ENCODE assay signal across 8 cellular contexts in genomic region chr1:37794372-37795339, GRCh38. TPM values are rescaled to one million over a fixed set of nuclear protein-coding genes. Genes with fewer than 3 reads are reported as not detected.
DNase-seq lines count a peak whose midpoint lies in the region; TF ChIP-seq lines count a peak whose summit lies in the region.

No MANE protein-coding gene starts in this region.

- H3K9me3 ChIP-seq in HUES48 (ENCODE audit: control insufficient read depth, insufficient read depth, low read length) (no peaks in the 10 kb centered on the region), ascending aorta (no peaks in the 10 kb centered on the region)

- H3K27me3 Mint-ChIP-seq in activated CD4-positive, alpha-beta T cell treated with anti-CD3 and anti-CD28 coated beads, Interleukin-2, amount 10 ng/mL, durations not matched to agents 24 days and 14 days, result peaks cover 34% of the 10 kb centered on the region

- H3K36me3 ChIP-seq in HUES48 (ENCODE audit: control insufficient read depth, insufficient read depth, low read length) (peaks cover 23% of the 10 kb centered on the region), ascending aorta (peaks cover 1 to 2% of the 10 kb centered on the region in 2 donors)

- H3K27me3 ChIP-seq in HUES48 (ENCODE audit: control insufficient read depth, insufficient read depth, low read length) (peaks cover 36% of the 10 kb centered on the region), ascending aorta (no peaks in the 10 kb centered on the region)

- no peaks in the 10 kb centered on the region for H3K9me3 Mint-ChIP-seq in activated CD4-positive, alpha-beta T cell treated with anti-CD3 and anti-CD28 coated beads, Interleukin-2, amount 10 ng/mL, durations not matched to agents 24 days and 14 days

- H3K9ac ChIP-seq in HUES48 (ENCODE audit: low read depth, low read length), result no peak overlapping the region

- H3K4me1 Mint-ChIP-seq in activated CD4-positive, alpha-beta T cell treated with anti-CD3 and anti-CD28 coated beads, Interleukin-2, amount 10 ng/mL, durations not matched to agents 24 days and 14 days, result peaks cover 14% of the 10 kb centered on the region

- peak overlapping the region; percentile 76 for H3K4me3 Mint-ChIP-seq in activated CD4-positive, alpha-beta T cell treated with anti-CD3 and anti-CD28 coated beads, Interleukin-2, amount 10 ng/mL, durations not matched to agents 24 days and 14 days

- H3K27ac ChIP-seq in HUES48 (ENCODE audit: low read depth, low read length) (no peak overlapping the region), ascending aorta (no peak overlapping the region)

- intact Hi-C loops in activated CD4-positive, alpha-beta T cell treated with anti-CD3 and anti-CD28 coated beads, Interleukin-2, amount 10 ng/mL, durations not matched to agents 24 days and 14 days (cut with micrococcal nuclease), result loop anchor here (1.0 kb wide), 1 partner anchor 14 kb away; the partner anchor contains the start of gene YRDC
- intact Hi-C loops in ascending aorta (cut with DNase I), result no loop called here

- H3K27ac Mint-ChIP-seq in activated CD4-positive, alpha-beta T cell treated with anti-CD3 and anti-CD28 coated beads, Interleukin-2, amount 10 ng/mL, durations not matched to agents 24 days and 14 days, result no peak overlapping the region

- no peak for TF ChIP-seq CTCF in ascending aorta (IDR thresholded peaks at IDR 0.05)

- DNase-seq in activated CD4-positive, alpha-beta T cell treated with anti-CD3 and anti-CD28 coated beads, Interleukin-2, amount 10 ng/mL, durations not matched to agents 24 days and 14 days, result no peak
- DNase-seq in activated CD4-positive, alpha-beta T cell treated with anti-CD3 and anti-CD28 coated beads for 1 hour, result no peak
- DNase-seq in ascending aorta (ENCODE audit: low spot score in 2 of 2) (peak in 1 of 2 donors; percentile 56), mesenteric fat pad (ENCODE audit: low spot score) (peak; percentile 80), ureter (ENCODE audit: low spot score) (no peak)
- DNase-seq in stimulated activated naive CD4-positive, alpha-beta T cell treated with Interleukin-2 at 50 U/mL for 16 hours (lab: John Stamatoyannopoulos, UW), result no peak
- no peak for DNase-seq in NK-92 treated with Interleukin-12 subunit alpha and Interleukin-12 subunit beta, amount 100 ng/mL, for 24 hours (lab: John Stamatoyannopoulos, UW)

- H3K4me3 ChIP-seq in HUES48 (ENCODE audit: low read depth, low read length) (peak overlapping the region; percentile 78), ascending aorta (peak overlapping the region; percentile 68 to 84)

- H3K4me1 ChIP-seq in HUES48 (ENCODE audit: control insufficient read depth, insufficient read depth, low read length), result peaks cover 6% of the 10 kb centered on the region; the same call in 1 of the 2 replicates
- H3K4me1 ChIP-seq in ascending aorta, result peaks cover 10 to 14% of the 10 kb centered on the region in 2 donors

- H3K36me3 Mint-ChIP-seq in activated CD4-positive, alpha-beta T cell treated with anti-CD3 and anti-CD28 coated beads, Interleukin-2, amount 10 ng/mL, durations not matched to agents 24 days and 14 days (ENCODE audit: low read depth), result peaks cover 8% of the 10 kb centered on the region

RNA-seq across cellular contexts. Expression of gene MANEAL, which starts 1.0 kb away (rescaled TPM):
- total RNA-seq in activated CD4-positive, alpha-beta T cell treated with anti-CD3 and anti-CD28 coated beads, Interleukin-2, amount 10 ng/mL, durations not matched to agents 24 days and 14 days, result 2.7 and 3.1 TPM in 2 replicates
- total RNA-seq in ascending aorta (0.43 TPM), mesenteric fat pad (1.5 TPM), ureter (10.2 TPM)

RNA-seq across cellular contexts. Expression of gene C1orf122, which starts 12.9 kb away (rescaled TPM):
- total RNA-seq in activated CD4-positive, alpha-beta T cell treated with anti-CD3 and anti-CD28 coated beads, Interleukin-2, amount 10 ng/mL, durations not matched to agents 24 days and 14 days, result 26.4 and 26.7 TPM in 2 replicates
- 284 TPM for total RNA-seq in ascending aorta
- total RNA-seq in mesenteric fat pad, result 44.9 TPM
- 39.3 TPM for total RNA-seq in ureter

RNA-seq across cellular contexts. Expression of gene YRDC, which starts 13.4 kb away (rescaled TPM):
- total RNA-seq in activated CD4-positive, alpha-beta T cell treated with anti-CD3 and anti-CD28 coated beads, Interleukin-2, amount 10 ng/mL, durations not matched to agents 24 days and 14 days, result 69.9 and 76.1 TPM in 2 replicates
- total RNA-seq in ascending aorta (9.7 TPM), mesenteric fat pad (16.2 TPM), ureter (12.2 TPM)

RNA-seq across cellular contexts. Expression of gene EPHA10, which starts 29.7 kb away (rescaled TPM):
- total RNA-seq in activated CD4-positive, alpha-beta T cell treated with anti-CD3 and anti-CD28 coated beads, Interleukin-2, amount 10 ng/mL, durations not matched to agents 24 days and 14 days, result 0.21 and 0.31 TPM in 2 replicates
- total RNA-seq in ascending aorta (0.11 TPM), mesenteric fat pad (not detected), ureter (4.4 TPM)
